ENCODE assay signal across 7 cellular contexts in the genomic region with DNA sequence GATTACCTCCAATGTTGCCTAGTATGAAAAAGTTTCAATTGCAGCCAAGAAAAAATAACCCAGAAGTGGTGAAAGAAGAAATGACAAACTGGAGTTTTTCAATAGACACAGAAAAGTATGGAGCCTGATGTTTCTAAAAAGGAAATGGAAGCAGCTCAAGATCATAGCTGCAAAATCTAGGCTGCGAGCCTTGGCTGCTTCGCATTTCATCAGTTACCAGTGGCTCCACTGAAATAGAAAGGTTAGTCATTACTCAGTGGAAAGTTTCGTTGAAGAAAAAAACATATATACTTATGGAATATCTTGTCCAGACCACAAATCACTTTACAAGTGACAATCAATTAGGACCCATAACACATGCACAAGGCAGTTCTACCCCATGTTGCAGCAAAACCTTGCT.
"Had no signal": no experiment of that assay in that cellular context is flagged by ENCODE, and none has a peak within 500 bp of the region (broad histone marks: within the 10 kb centered on the region; RNA-seq: fewer than 3 reads in every experiment).

No MANE protein-coding gene starts in this region.

- H3K4me1 ChIP-seq: HAP-1 had no signal

- H3K27ac ChIP-seq: HL-60 had no signal

- H3K4me3 ChIP-seq: GM23338, HAP-1 had no signal

- H3K4me2 ChIP-seq: GM23338 had no signal

- DNase-seq: H7, HFFc6 had no signal

- H3K36me3 ChIP-seq: HAP-1 had no signal

- H2AFZ ChIP-seq: GM23338 had no signal

- ATAC-seq: GM23338, HCT116, HepG2 had no signal

- H3K9me3 ChIP-seq: HAP-1 had no signal
